Comparison of ENCODE assay signal across 9 cellular contexts in the genomic region with DNA sequence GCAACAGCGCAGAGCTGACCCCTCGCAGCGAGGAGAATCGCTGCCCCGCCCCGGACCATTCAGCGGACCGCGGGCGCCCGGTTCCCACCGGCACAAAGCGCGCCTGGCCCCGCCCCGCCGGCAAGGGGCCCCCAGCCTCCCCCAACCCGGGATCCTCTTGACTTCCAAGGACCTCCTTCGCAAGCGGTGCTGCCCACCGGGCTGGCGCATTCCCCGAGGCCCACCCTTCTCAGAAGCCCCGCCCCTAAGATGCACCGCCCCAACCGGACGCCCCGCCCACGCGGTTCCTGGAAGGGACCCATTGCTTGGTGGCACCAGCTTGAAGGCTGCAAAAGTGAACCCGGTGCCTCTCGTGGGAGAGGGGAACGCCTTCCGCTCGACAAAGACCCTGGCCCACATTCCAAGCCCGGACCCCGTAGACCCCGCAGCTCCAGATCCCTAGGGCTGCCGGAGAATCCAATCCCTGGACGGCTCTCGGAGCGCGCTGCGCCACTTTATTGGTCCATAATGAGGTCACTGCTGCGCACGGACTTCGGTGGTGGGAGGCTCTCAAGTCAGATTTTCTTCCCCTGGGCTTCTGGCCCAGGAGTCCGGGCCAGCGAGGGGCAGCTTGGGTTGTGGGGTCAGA. TPM values are rescaled to one million over a fixed set of nuclear protein-coding genes. Genes with fewer than 3 reads are reported as not detected.
DNase-seq lines count a peak whose midpoint lies in the region; ATAC-seq and TF ChIP-seq lines count a peak whose summit lies in the region.
"Had no signal": no experiment of that assay in that cellular context is flagged by ENCODE, and none has a peak within 500 bp of the region (broad histone marks: within the 10 kb centered on the region; RNA-seq: fewer than 3 reads in every experiment).

No MANE protein-coding gene starts in this region.

- TF ChIP-seq EP300 in neural cell (conservative IDR thresholded peaks at IDR 0.05; ENCODE audit: poor library complexity, severe bottlenecking), result no peak
- TF ChIP-seq EP300 in esophagus muscularis mucosa (IDR thresholded peaks at IDR 0.05), result no peak

- H3K9me2 ChIP-seq in neural cell (ENCODE audit: insufficient read depth, low read length), result no peaks in the 10 kb centered on the region

- H3K36me3 Mint-ChIP-seq in activated naive CD8-positive, alpha-beta T cell, result no peaks in the 10 kb centered on the region

- intact Hi-C loops in Right ventricle myocardium inferior (cut with DNase I) (loop anchor here (1.0 to 2.0 kb wide), 2 partner anchors 159 to 194 kb away; no protein-coding TSS in a partner anchor), esophagus muscularis mucosa (cut with DNase I) (loop anchor here (2.0 kb wide), 4 partner anchors 39 to 193 kb away; partner anchors contain the start of gene RNF207)

- H3K79me2 ChIP-seq in neural cell (replicated peaks; ENCODE audit: insufficient read depth, low read length), result no peaks in the 10 kb centered on the region

- H3K9me3 ChIP-seq in right atrium auricular region (no peaks in the 10 kb centered on the region), neural cell (ENCODE audit: low read length) (no peaks in the 10 kb centered on the region), esophagus muscularis mucosa (no peaks in the 10 kb centered on the region)

- TF ChIP-seq RAD21 in neural cell (conservative IDR thresholded peaks at IDR 0.05), result no peak

- peaks cover 0 to 39% of the 10 kb centered on the region in 2 donors for H3K4me1 ChIP-seq in right atrium auricular region
- H3K4me1 ChIP-seq in esophagus muscularis mucosa, result peaks cover 30 to 65% (median 47%) of the 10 kb centered on the region in 4 donors

- peaks cover 11% of the 10 kb centered on the region for H3K4me1 Mint-ChIP-seq in activated naive CD8-positive, alpha-beta T cell (ENCODE audit: low read depth)

- peak overlapping the region; percentile 60 for H3K9ac ChIP-seq in neural cell (ENCODE audit: low read length)

- no peak overlapping the region for H2AFZ ChIP-seq in neural cell (ENCODE audit: low read depth, low read length)

- TF ChIP-seq POLR2A in esophagus muscularis mucosa (IDR thresholded peaks at IDR 0.05; ENCODE audit: low read depth), result no peak

- H3K27me3 Mint-ChIP-seq in activated naive CD8-positive, alpha-beta T cell, result peaks cover 25% of the 10 kb centered on the region

- H3K4me3 ChIP-seq in right atrium auricular region, result no peak overlapping the region
- peak overlapping the region; percentile 68 for H3K4me3 ChIP-seq in neural cell (ENCODE audit: low read length)
- peak overlapping the region in 1 of 4 donors; percentile 5 for H3K4me3 ChIP-seq in esophagus muscularis mucosa

- no peaks in the 10 kb centered on the region for H3K36me3 ChIP-seq in right atrium auricular region
- no peaks in the 10 kb centered on the region for H3K36me3 ChIP-seq in neural cell (ENCODE audit: insufficient read depth, low read length)
- no peaks in the 10 kb centered on the region for H3K36me3 ChIP-seq in esophagus muscularis mucosa

- ATAC-seq in Right ventricle myocardium inferior (no peak), HG02981 (IDR thresholded peaks at IDR 0.05; ENCODE audit: unreplicated experiment) (no peak), GM19395 (IDR thresholded peaks at IDR 0.05; ENCODE audit: unreplicated experiment) (no peak)

- no peak overlapping the region for H3K27ac Mint-ChIP-seq in activated naive CD8-positive, alpha-beta T cell
- H3K27ac Mint-ChIP-seq: nephron had no signal

- no CpG with 5 or more reads among the region's 49 CpGs for WGBS in esophagus muscularis mucosa

- no peak overlapping the region for H3K27ac ChIP-seq in right atrium auricular region
- H3K27ac ChIP-seq in neural cell (ENCODE audit: low read length), result no peak overlapping the region
- no peak overlapping the region for H3K27ac ChIP-seq in esophagus muscularis mucosa (replicated peaks in 1 of 4)

- TF ChIP-seq CTCF in right atrium auricular region (IDR thresholded peaks at IDR 0.05), result no peak
- TF ChIP-seq CTCF in neural cell (IDR thresholded peaks at IDR 0.05; ENCODE audit: poor library complexity, severe bottlenecking), result no peak
- TF ChIP-seq CTCF in esophagus muscularis mucosa (IDR thresholded peaks at IDR 0.05), result no peak

- no peaks in the 10 kb centered on the region for H4K20me1 ChIP-seq in neural cell (ENCODE audit: insufficient read depth)

- peaks cover 28 to 48% of the 10 kb centered on the region in 2 donors for H3K27me3 ChIP-seq in right atrium auricular region
- peaks cover 60% of the 10 kb centered on the region for H3K27me3 ChIP-seq in neural cell (ENCODE audit: insufficient read depth, low read depth, low read length)
- H3K27me3 ChIP-seq in esophagus muscularis mucosa, result peaks cover 26 to 100% (median 65%) of the 10 kb centered on the region in 4 donors

- H3K9me3 Mint-ChIP-seq in activated naive CD8-positive, alpha-beta T cell (ENCODE audit: low read depth), result no peaks in the 10 kb centered on the region
- H3K9me3 Mint-ChIP-seq: nephron had no signal

- H3K4me2 ChIP-seq in neural cell (ENCODE audit: low read length), result peak overlapping the region; percentile 19

- peak; percentile 65 for DNase-seq in Right ventricle myocardium inferior (ENCODE audit: missing footprints)
- no peak for DNase-seq in right atrium auricular region (ENCODE audit: low spot score)
- DNase-seq in NCI-H774 (lab: John Stamatoyannopoulos, UW), result peak; percentile 45
- DNase-seq in esophagus muscularis mucosa (ENCODE audit: extremely low spot score), result no peak

- no peaks in the 10 kb centered on the region for H3F3A ChIP-seq in neural cell (ENCODE audit: insufficient read depth, low read length, poor library complexity, severe bottlenecking)

- H3K4me3 Mint-ChIP-seq in activated naive CD8-positive, alpha-beta T cell, result peak overlapping the region; percentile 73

TF ChIP-seq in neural cell, 6 proteins besides CTCF, POLR2A, EP300 and RAD21:
- TF ChIP-seq, protein P1, sequence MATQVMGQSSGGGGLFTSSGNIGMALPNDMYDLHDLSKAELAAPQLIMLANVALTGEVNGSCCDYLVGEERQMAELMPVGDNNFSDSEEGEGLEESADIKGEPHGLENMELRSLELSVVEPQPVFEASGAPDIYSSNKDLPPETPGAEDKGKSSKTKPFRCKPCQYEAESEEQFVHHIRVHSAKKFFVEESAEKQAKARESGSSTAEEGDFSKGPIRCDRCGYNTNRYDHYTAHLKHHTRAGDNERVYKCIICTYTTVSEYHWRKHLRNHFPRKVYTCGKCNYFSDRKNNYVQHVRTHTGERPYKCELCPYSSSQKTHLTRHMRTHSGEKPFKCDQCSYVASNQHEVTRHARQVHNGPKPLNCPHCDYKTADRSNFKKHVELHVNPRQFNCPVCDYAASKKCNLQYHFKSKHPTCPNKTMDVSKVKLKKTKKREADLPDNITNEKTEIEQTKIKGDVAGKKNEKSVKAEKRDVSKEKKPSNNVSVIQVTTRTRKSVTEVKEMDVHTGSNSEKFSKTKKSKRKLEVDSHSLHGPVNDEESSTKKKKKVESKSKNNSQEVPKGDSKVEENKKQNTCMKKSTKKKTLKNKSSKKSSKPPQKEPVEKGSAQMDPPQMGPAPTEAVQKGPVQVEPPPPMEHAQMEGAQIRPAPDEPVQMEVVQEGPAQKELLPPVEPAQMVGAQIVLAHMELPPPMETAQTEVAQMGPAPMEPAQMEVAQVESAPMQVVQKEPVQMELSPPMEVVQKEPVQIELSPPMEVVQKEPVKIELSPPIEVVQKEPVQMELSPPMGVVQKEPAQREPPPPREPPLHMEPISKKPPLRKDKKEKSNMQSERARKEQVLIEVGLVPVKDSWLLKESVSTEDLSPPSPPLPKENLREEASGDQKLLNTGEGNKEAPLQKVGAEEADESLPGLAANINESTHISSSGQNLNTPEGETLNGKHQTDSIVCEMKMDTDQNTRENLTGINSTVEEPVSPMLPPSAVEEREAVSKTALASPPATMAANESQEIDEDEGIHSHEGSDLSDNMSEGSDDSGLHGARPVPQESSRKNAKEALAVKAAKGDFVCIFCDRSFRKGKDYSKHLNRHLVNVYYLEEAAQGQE (IDR thresholded peaks at IDR 0.05; ENCODE audit: borderline replicate concordance), result no peak
- TF ChIP-seq SMC3 (conservative IDR thresholded peaks at IDR 0.05; ENCODE audit: poor library complexity), result no peak
- TF ChIP-seq MXI1 (conservative IDR thresholded peaks at IDR 0.05; ENCODE audit: poor library complexity, severe bottlenecking), result no peak
- TF ChIP-seq EZH2 (IDR thresholded peaks at IDR 0.05; ENCODE audit: borderline replicate concordance, insufficient read depth, low read length, poor library complexity, severe bottlenecking), result no peak
- no peak for TF ChIP-seq POLR2AphosphoS5 (IDR thresholded peaks at IDR 0.05)
- TF ChIP-seq TAF1 (IDR thresholded peaks at IDR 0.05; ENCODE audit: low read depth), result no peak

RNA-seq across cellular contexts. Expression of gene HES3, which starts 2.0 kb away (rescaled TPM):
- total RNA-seq in Right ventricle myocardium inferior (not detected), right atrium auricular region (not detected), esophagus muscularis mucosa (not detected)
- polyA plus RNA-seq in neural cell, result not detected in 2 replicates
- polyA minus RNA-seq in neural cell, result not detected in 2 replicates

RNA-seq across cellular contexts. Expression of gene ICMT, which starts 10.2 kb away (rescaled TPM):
- total RNA-seq in Right ventricle myocardium inferior, result 58.8 TPM
- 10 to 100 TPM; 71.4 to 74.4 TPM for total RNA-seq in right atrium auricular region
- polyA plus RNA-seq in neural cell, result 21.1 and 23.3 TPM in 2 replicates
- polyA minus RNA-seq in neural cell, result 40.4 and 41.9 TPM in 2 replicates
- 10 to 100 TPM; 60.0 to 89.5 (median 77.8) TPM for total RNA-seq in esophagus muscularis mucosa

RNA-seq across cellular contexts. Expression of gene GPR153, which starts 14.9 kb away (rescaled TPM):
- total RNA-seq in Right ventricle myocardium inferior (10.6 TPM), right atrium auricular region (10 to 100 TPM in 1 of 2 donors, 1 to 10 TPM in 1; 7.6 to 17.4 TPM), esophagus muscularis mucosa (10 to 100 TPM in 2 of 4 donors, 1 to 10 TPM in 2; 5.5 to 11.0 (median 9.3) TPM)
- polyA plus RNA-seq in neural cell, result 26.9 and 34.6 TPM in 2 replicates
- polyA minus RNA-seq in neural cell, result 42.4 and 45.5 TPM in 2 replicates

RNA-seq across cellular contexts. Expression of gene RNF207, which starts 40.1 kb away (rescaled TPM):
- 54.6 TPM for total RNA-seq in Right ventricle myocardium inferior
- total RNA-seq in right atrium auricular region, result 10 to 100 TPM; 28.9 to 53.0 TPM
- polyA plus RNA-seq in neural cell, result 1.7 and 3.5 TPM in 2 replicates
- polyA minus RNA-seq in neural cell, result 1.9 TPM in 2 replicates
- total RNA-seq in esophagus muscularis mucosa, result 10 to 100 TPM; 10.8 to 43.2 (median 20.2) TPM

RNA-seq across cellular contexts. Expression of gene RPL22, which starts 46.6 kb away (rescaled TPM):
- total RNA-seq in Right ventricle myocardium inferior, result 264 TPM
- total RNA-seq in right atrium auricular region, result 100 to 1,000 TPM in 1 of 2 donors, 10 to 100 TPM in 1; 75.4 to 115 TPM
- polyA plus RNA-seq in neural cell, result 275 and 294 TPM in 2 replicates
- 180 and 190 TPM in 2 replicates for polyA minus RNA-seq in neural cell
- 100 to 1,000 TPM; 150 to 225 (median 218) TPM for total RNA-seq in esophagus muscularis mucosa

Comparison
In these comparisons a context has a peak if more than half of its experiments do, and no peak if none do; other contexts are left out.
1. DNase-seq: peak in Right ventricle myocardium inferior (single experiment) and NCI-H774 (single experiment); none in right atrium auricular region (single experiment) and esophagus muscularis mucosa (single experiment).